Comparison of ENCODE assay signal across 1 cellular context in the genomic region with DNA sequence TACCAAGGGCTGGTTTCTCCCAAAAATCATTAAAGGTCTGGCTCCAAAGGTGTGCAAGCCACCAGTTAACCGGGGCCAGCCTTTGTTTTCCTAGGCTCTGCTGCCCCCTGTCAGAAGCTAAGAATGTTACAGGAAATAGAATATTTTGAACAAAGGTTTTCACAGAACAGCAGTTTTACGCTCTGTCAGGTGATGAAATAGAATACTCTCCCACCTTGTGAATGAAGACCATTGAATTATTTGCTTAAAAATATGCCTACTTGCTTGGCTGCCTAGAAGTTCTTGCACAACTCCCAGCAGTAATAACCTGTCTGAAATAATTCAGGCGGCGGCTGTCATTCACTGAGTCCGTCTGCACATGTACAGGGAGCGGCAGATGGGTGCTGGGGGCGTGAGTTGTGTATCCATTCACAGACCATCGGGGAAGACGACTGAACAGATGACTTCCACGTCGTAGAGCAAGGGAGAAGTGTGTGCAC.
TF ChIP-seq lines count a peak whose summit lies in the region.

No MANE protein-coding gene starts in this region.

TF ChIP-seq in endothelial cell of umbilical vein, 7 proteins besides CTCF, POLR2A, EP300 and RAD21 (continued from another document):
- TF ChIP-seq GATA2 (IDR thresholded peaks at IDR 0.05; ENCODE audit: insufficient read depth, insufficient read length, low read depth, low read length) (no peak), POLR2AphosphoS5 (IDR thresholded peaks at IDR 0.05; ENCODE audit: insufficient read depth, low read depth, low read length) (no peak)
- TF ChIP-seq, protein P1, sequence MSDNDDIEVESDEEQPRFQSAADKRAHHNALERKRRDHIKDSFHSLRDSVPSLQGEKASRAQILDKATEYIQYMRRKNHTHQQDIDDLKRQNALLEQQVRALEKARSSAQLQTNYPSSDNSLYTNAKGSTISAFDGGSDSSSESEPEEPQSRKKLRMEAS (IDR thresholded peaks at IDR 0.05; ENCODE audit: insufficient read depth, insufficient read length), result no peak
